18 cellular contexts compared by ENCODE assay signal in the genomic region with DNA sequence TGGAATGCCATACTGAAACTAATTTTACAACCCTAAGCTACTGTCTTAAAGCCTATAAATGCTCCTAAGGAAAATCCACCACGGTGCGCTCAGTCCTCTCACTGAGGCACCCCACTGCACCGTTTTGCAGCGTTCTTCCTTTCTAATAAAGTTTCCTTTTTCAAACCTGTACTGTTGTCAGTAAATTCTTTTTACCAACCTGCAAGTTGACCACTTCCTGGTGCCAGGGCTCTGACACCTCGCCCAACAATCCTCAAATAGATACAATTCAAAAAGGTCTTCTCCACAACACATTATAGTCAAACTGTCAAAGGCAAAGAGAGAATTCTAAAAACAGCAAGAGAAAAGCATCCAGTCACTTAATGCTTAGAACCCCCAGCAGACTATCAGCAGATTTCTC. TPM values are rescaled to one million over a fixed set of nuclear protein-coding genes. Genes with fewer than 3 reads are reported as not detected.
DNase-seq lines count a peak whose midpoint lies in the region; ATAC-seq and TF ChIP-seq lines count a peak whose summit lies in the region.
"Had no signal": no experiment of that assay in that cellular context is flagged by ENCODE, and none has a peak within 500 bp of the region (broad histone marks: within the 10 kb centered on the region; RNA-seq: fewer than 3 reads in every experiment).

No MANE protein-coding gene starts in this region.

- intact Hi-C loops in left ventricle myocardium superior (cut with micrococcal nuclease), result no loop called here

- no peak for TF ChIP-seq CTCF in chondrocyte (IDR thresholded peaks at IDR 0.05)
- no peak for TF ChIP-seq CTCF in smooth muscle cell (IDR thresholded peaks at IDR 0.05; ENCODE audit: borderline replicate concordance, insufficient read depth, poor library complexity, severe bottlenecking)

- H3K27ac Mint-ChIP-seq in activated CD4-positive, alpha-beta T cell treated with anti-CD3 and anti-CD28 coated beads, Interleukin-2, amount 10 ng/mL, durations not matched to agents 7 days and 5 days, result peak overlapping the region; percentile 87
- peak overlapping the region; percentile 57 for H3K27ac Mint-ChIP-seq in chondrocyte (ENCODE audit: unreplicated experiment)
- H3K27ac Mint-ChIP-seq: activated B cell treated with CpG ODN at 0.5 μM for 24 hours had no signal

- H3K4me3 Mint-ChIP-seq in activated CD4-positive, alpha-beta T cell treated with anti-CD3 and anti-CD28 coated beads, Interleukin-2, amount 10 ng/mL, durations not matched to agents 7 days and 5 days, result peak overlapping the region; percentile 37
- no peak overlapping the region for H3K4me3 Mint-ChIP-seq in chondrocyte (ENCODE audit: unreplicated experiment)
- H3K4me3 Mint-ChIP-seq: activated B cell treated with CpG ODN at 0.5 μM for 24 hours had no signal

- H3K79me2 ChIP-seq in smooth muscle cell (ENCODE audit: low read depth), result peaks cover 60% of the 10 kb centered on the region

- H3K4me3 ChIP-seq in smooth muscle cell, result no peak overlapping the region
- H3K4me3 ChIP-seq: heart right ventricle, ovary, skin epidermis had no signal

- H3K9me3 Mint-ChIP-seq in activated CD4-positive, alpha-beta T cell treated with anti-CD3 and anti-CD28 coated beads, Interleukin-2, amount 10 ng/mL, durations not matched to agents 7 days and 5 days, result peaks cover 27% of the 10 kb centered on the region
- peaks cover 20% of the 10 kb centered on the region for H3K9me3 Mint-ChIP-seq in chondrocyte (ENCODE audit: low read depth)

- H3K27me3 ChIP-seq in smooth muscle cell (ENCODE audit: low read depth), result no peaks in the 10 kb centered on the region
- H3K27me3 ChIP-seq: brain microvascular endothelial cell, heart right ventricle, ovary had no signal

- peaks cover 15% of the 10 kb centered on the region for H3K36me3 ChIP-seq in smooth muscle cell (ENCODE audit: low read depth)
- H3K36me3 ChIP-seq: brain microvascular endothelial cell, ovary had no signal

- H3K4me1 Mint-ChIP-seq in activated CD4-positive, alpha-beta T cell treated with anti-CD3 and anti-CD28 coated beads, Interleukin-2, amount 10 ng/mL, durations not matched to agents 7 days and 5 days, result peaks cover 49% of the 10 kb centered on the region
- H3K4me1 Mint-ChIP-seq in chondrocyte (ENCODE audit: low read depth), result peaks cover 22% of the 10 kb centered on the region

- H3K4me2 ChIP-seq in smooth muscle cell, result no peak overlapping the region
- H3K4me2 ChIP-seq: KMS-11 had no signal

- H3K9me3 ChIP-seq in smooth muscle cell (replicated peaks; ENCODE audit: low read depth), result no peaks in the 10 kb centered on the region
- H3K9me3 ChIP-seq: ovary had no signal

- POLR2A ChIA-PET in activated CD4-positive, alpha-beta T cell treated with anti-CD3 and anti-CD28 coated beads, Interleukin-2, amount 10 ng/mL, durations not matched to agents 7 days and 5 days (lab: Charles Lee), result no interaction called here

- H2AFZ ChIP-seq in smooth muscle cell (ENCODE audit: low read depth), result no peak overlapping the region

- peak; percentile 21 for DNase-seq in stimulated activated CD4-positive, alpha-beta T cell treated with anti-CD3 and anti-CD28 coated beads, Interleukin-4, amount 100 ng/mL, for 24 hours
- no peak for DNase-seq in stimulated activated CD4-positive, alpha-beta T cell treated with anti-CD3 and anti-CD28 coated beads, Interleukin-2, amount 100 ng/mL, for 48 hours
- DNase-seq in activated CD4-positive, alpha-beta T cell treated with anti-CD3 and anti-CD28 coated beads, Interleukin-2, amount 10 ng/mL, durations not matched to agents 7 days and 5 days, result no peak
- DNase-seq in chondrocyte (ENCODE audit: low spot score), result no peak
- DNase-seq in kidney glomerular epithelial cell (lab: John Stamatoyannopoulos, UW), result no peak
- DNase-seq in smooth muscle cell (lab: John Stamatoyannopoulos, UW; ENCODE audit: unreplicated experiment), result no peak
- DNase-seq in left ventricle myocardium superior, result no peak
- DNase-seq: activated B cell treated with CpG ODN at 0.5 μM for 24 hours, brain microvascular endothelial cell, DMS 273 treated with DMSO at 0.1 percent for 48 hours, heart right ventricle, islet precursor cell, midbrain, NCI-H1436, ovary had no signal

- H3K27me3 Mint-ChIP-seq in activated CD4-positive, alpha-beta T cell treated with anti-CD3 and anti-CD28 coated beads, Interleukin-2, amount 10 ng/mL, durations not matched to agents 7 days and 5 days, result no peaks in the 10 kb centered on the region
- H3K27me3 Mint-ChIP-seq in chondrocyte (ENCODE audit: low read depth), result no peaks in the 10 kb centered on the region
- H3K27me3 Mint-ChIP-seq: activated B cell treated with CpG ODN at 0.5 μM for 24 hours had no signal

- H3K36me3 Mint-ChIP-seq in activated CD4-positive, alpha-beta T cell treated with anti-CD3 and anti-CD28 coated beads, Interleukin-2, amount 10 ng/mL, durations not matched to agents 7 days and 5 days (ENCODE audit: low read depth), result peaks cover 74% of the 10 kb centered on the region
- peaks cover 24% of the 10 kb centered on the region for H3K36me3 Mint-ChIP-seq in chondrocyte (ENCODE audit: low read depth)

- CTCF ChIA-PET in activated CD4-positive, alpha-beta T cell treated with anti-CD3 and anti-CD28 coated beads, Interleukin-2, amount 10 ng/mL, durations not matched to agents 7 days and 5 days (lab: Charles Lee), result no interaction called here

- ATAC-seq in HG03280 (IDR thresholded peaks at IDR 0.05; ENCODE audit: unreplicated experiment) (no peak), left ventricle myocardium superior (no peak)
- ATAC-seq: heart right ventricle had no signal

- no peak overlapping the region for H3K9ac ChIP-seq in smooth muscle cell (ENCODE audit: low read depth)
- H3K9ac ChIP-seq: KMS-11 had no signal

- no peaks in the 10 kb centered on the region for H3F3A ChIP-seq in smooth muscle cell (ENCODE audit: low read depth)

- 96% methylated on average over 5 of the region's 5 CpGs for WGBS in smooth muscle cell (ENCODE audit: low lambda C conversion rate)

- H4K20me1 ChIP-seq in smooth muscle cell (ENCODE audit: low read depth), result peaks cover 71% of the 10 kb centered on the region

- peaks cover 11% of the 10 kb centered on the region for H3K4me1 ChIP-seq in smooth muscle cell (ENCODE audit: low read depth)

- no peak overlapping the region for H3K27ac ChIP-seq in smooth muscle cell (ENCODE audit: low read depth)
- H3K27ac ChIP-seq: brain microvascular endothelial cell, heart right ventricle, KMS-11, ovary had no signal

RNA-seq across cellular contexts. Expression of a gene that starts 42.8 kb away (rescaled TPM):
- total RNA-seq in activated CD4-positive, alpha-beta T cell treated with anti-CD3 and anti-CD28 coated beads, Interleukin-2, amount 10 ng/mL, durations not matched to agents 7 days and 5 days, result 10 to 100 TPM; 40.6 to 45.9 TPM
- total RNA-seq in chondrocyte (24.2 to 29.9 TPM (median 28.3 TPM) in 3 replicates), smooth muscle cell (28.1 and 34.6 TPM in 2 replicates), left ventricle myocardium superior (15.0 TPM)
- polyA plus RNA-seq in smooth muscle cell, result 23.2 and 33.0 TPM in 2 replicates
